Comparison of ENCODE assay signal across 13 cellular contexts in genomic region chr17:81527591-81528383, GRCh38. TPM values are rescaled to one million over a fixed set of nuclear protein-coding genes. Genes with fewer than 3 reads are reported as not detected.
DNase-seq lines count a peak whose midpoint lies in the region; ATAC-seq and TF ChIP-seq lines count a peak whose summit lies in the region.
"Had no signal": no experiment of that assay in that cellular context is flagged by ENCODE, and none has a peak within 500 bp of the region (broad histone marks: within the 10 kb centered on the region; RNA-seq: fewer than 3 reads in every experiment).

Gene FSCN2 (plus strand): TSS chr17:81528377. CDS start chr17:81528532, 155 bp downstream.

- H3K27me3 ChIP-seq in left ventricle myocardium inferior (ENCODE audit: low read depth) (peaks cover 79% of the 10 kb centered on the region), kidney epithelial cell (ENCODE audit: control insufficient read depth, insufficient read depth, low read length) (peaks cover 37% of the 10 kb centered on the region), upper lobe of left lung (peaks cover 0 to 10% (median 4%) of the 10 kb centered on the region in 4 donors)
- H3K27me3 ChIP-seq: testis had no signal

- H3K27ac ChIP-seq in left ventricle myocardium inferior (replicated peaks), result no peak within 1 kb of the TSS
- peak within 1 kb of the TSS; percentile 47; the same call in 1 of the 2 replicates for H3K27ac ChIP-seq in VCaP
- H3K27ac ChIP-seq in upper lobe of left lung, result no peak within 1 kb of the TSS
- H3K27ac ChIP-seq: BLaER1 treated with 17β-estradiol and CSF1 and Interleukin-3, amounts not matched to agents 10 nM and 100 nM; testis had no signal

- TF ChIP-seq CTCF in left ventricle myocardium inferior (IDR thresholded peaks at IDR 0.05; ENCODE audit: borderline replicate concordance), result no peak
- TF ChIP-seq CTCF in VCaP (conservative IDR thresholded peaks at IDR 0.05), result no peak
- peak; percentile 20 for TF ChIP-seq CTCF in kidney epithelial cell (IDR thresholded peaks at IDR 0.05; ENCODE audit: insufficient read depth, low read length, poor library complexity, severe bottlenecking)
- TF ChIP-seq CTCF in upper lobe of left lung (IDR thresholded peaks at IDR 0.05), result peak in 3 of 6 experiments; percentile 18 to 60 (median 40)

- H3K4me3 ChIP-seq in left ventricle myocardium inferior (no peak within 1 kb of the TSS), kidney epithelial cell (ENCODE audit: low read depth, low read length) (no peak within 1 kb of the TSS), upper lobe of left lung (peak within 1 kb of the TSS in 1 of 4 donors; percentile 7)
- H3K4me3 ChIP-seq: BLaER1 treated with 17β-estradiol and CSF1 and Interleukin-3, amounts not matched to agents 10 nM and 100 nM; testis had no signal

- ATAC-seq in Right ventricle myocardium inferior (no peak), upper lobe of left lung (ENCODE audit: low FRiP score in 2 of 2) (peak; percentile 48 to 54), GM19395 (IDR thresholded peaks at IDR 0.05; ENCODE audit: unreplicated experiment) (no peak)
- ATAC-seq: activated T-helper 17 cell treated with anti-CD3 and anti-CD28 coated beads, Interleukin-2, amount 50 U/mL, for 72 hours had no signal

- TF ChIP-seq POLR2A in upper lobe of left lung (IDR thresholded peaks at IDR 0.05), result no peak

- WGBS in upper lobe of left lung, 2 donors, result 23 to 44% methylated on average over 31 to 39 of the region's 42 CpGs

- no peak for TF ChIP-seq EP300 in upper lobe of left lung (IDR thresholded peaks at IDR 0.05)

- DNase-seq in Right ventricle myocardium inferior (ENCODE audit: missing footprints) (peak; percentile 47), left ventricle myocardium inferior (no peak), kidney epithelial cell (ENCODE audit: low read depth) (no peak), upper lobe of left lung (peak in 1 of 2 donors; percentile 88), SHP77 treated with DMSO at 0.1 percent for 48 hours (lab: John Stamatoyannopoulos, UW) (no peak), epidermal melanocyte (ENCODE audit: insufficient read length, low spot score) (no peak)
- DNase-seq: activated CD4-positive, CD25-positive, alpha-beta regulatory T cell treated with anti-CD3 and anti-CD28 coated beads, Interleukin-2, amount 50 U/mL, for 72 hours; caudate nucleus; testis had no signal

- H3K4me1 ChIP-seq in left ventricle myocardium inferior (peaks cover 9% of the 10 kb centered on the region), upper lobe of left lung (peaks cover 3 to 18% (median 8%) of the 10 kb centered on the region in 4 donors)
- H3K4me1 ChIP-seq: testis had no signal

- H3K9me3 ChIP-seq in left ventricle myocardium inferior (replicated peaks), result no peaks in the 10 kb centered on the region
- H3K9me3 ChIP-seq in upper lobe of left lung, result no peaks in the 10 kb centered on the region
- H3K9me3 ChIP-seq: testis had no signal

- H3K36me3 ChIP-seq in left ventricle myocardium inferior, result no peaks in the 10 kb centered on the region
- no peaks in the 10 kb centered on the region for H3K36me3 ChIP-seq in kidney epithelial cell (ENCODE audit: control insufficient read depth, insufficient read depth, low read length)
- no peaks in the 10 kb centered on the region for H3K36me3 ChIP-seq in upper lobe of left lung
- H3K36me3 ChIP-seq: BLaER1 treated with 17β-estradiol and CSF1 and Interleukin-3, amounts not matched to agents 10 nM and 100 nM had no signal

- intact Hi-C loops in Right ventricle myocardium inferior (cut with DNase I) (no loop called here), left ventricle myocardium inferior (cut with micrococcal nuclease) (no loop called here)

RNA-seq across cellular contexts. Expression of gene FSCN2, which starts in this region (rescaled TPM):
- total RNA-seq in Right ventricle myocardium inferior, result 0.19 TPM
- 0.38 TPM for total RNA-seq in left ventricle myocardium inferior
- total RNA-seq in kidney epithelial cell, result 0.29 and 0.41 TPM in 2 replicates
- total RNA-seq in upper lobe of left lung, result 10 to 100 TPM in 1 of 6 donors, 1 to 10 TPM in 5; 2.7 to 37.7 (median 3.9) TPM

Comparison
In these comparisons a context has a peak if more than half of its experiments do, and no peak if none do; other contexts are left out.
1. Peak in DNase-seq in Right ventricle myocardium inferior; RNA of the gene not detected or under 1 TPM.
2. ATAC-seq: peak in upper lobe of left lung (2 of 2); none in Right ventricle myocardium inferior (single experiment) and GM19395 (single experiment).